In the genomic region with DNA sequence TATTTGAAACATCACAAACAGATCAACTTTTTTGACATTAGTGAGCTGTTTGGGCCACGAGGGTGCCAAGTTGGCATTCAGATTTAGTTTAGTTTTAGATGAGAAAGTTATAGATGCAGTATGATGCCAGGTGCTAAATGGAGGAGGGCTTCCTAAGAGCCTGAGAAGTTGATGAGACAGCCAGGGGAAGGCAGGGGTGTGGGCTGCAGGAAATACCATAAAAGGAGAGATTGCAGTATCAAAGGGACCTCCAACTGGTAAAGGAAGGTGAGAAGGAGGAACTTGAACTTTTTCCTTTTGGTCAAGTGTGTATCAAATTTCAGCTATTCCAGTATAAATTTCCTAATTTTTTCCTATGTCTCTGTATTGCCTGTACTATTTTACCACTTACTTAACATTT, we compare ENCODE assay signal across 10 cellular contexts. TPM values are rescaled to one million over a fixed set of nuclear protein-coding genes. Genes with fewer than 3 reads are reported as not detected.
DNase-seq lines count a peak whose midpoint lies in the region; ATAC-seq, FAIRE-seq and TF ChIP-seq lines count a peak whose summit lies in the region.
"Had no signal": no experiment of that assay in that cellular context is flagged by ENCODE, and none has a peak within 500 bp of the region (broad histone marks: within the 10 kb centered on the region; RNA-seq: fewer than 3 reads in every experiment).

No MANE protein-coding gene starts in this region.

- H3K27ac ChIP-seq in A549 (no peak overlapping the region), PC-9 (peak overlapping the region; percentile 50; the same call in 1 of the 2 replicates), transverse colon (no peak overlapping the region)

- TF ChIP-seq EP300 in A549 (IDR thresholded peaks at IDR 0.05) (no peak), transverse colon (IDR thresholded peaks at IDR 0.05; ENCODE audit: low read depth) (no peak)

- DNase-seq in A549 (ENCODE audit: low read depth in 1 of 2, low spot score in 1 of 2) (no peak), PC-9 (peak in 1 of 2 experiments; percentile 67), NCI-H2029 treated with DMSO at 0.1 percent for 48 hours (lab: John Stamatoyannopoulos, UW) (no peak), transverse colon (no peak), AG20443 (ENCODE audit: low spot score) (no peak)
- peak; percentile 21 for DNase-seq in central memory CD4-positive, alpha-beta T cell
- no peak for DNase-seq in activated effector memory CD4-positive, alpha-beta T cell treated with anti-CD3 and anti-CD28 coated beads, Interleukin-2, amount 50 U/mL, for 16 hours
- DNase-seq: DMS79, MG63 had no signal

- H3K79me2 ChIP-seq in PC-9 (ENCODE audit: low read depth): peaks cover 42% of the 10 kb centered on the region

- no peaks in the 10 kb centered on the region for H3K9me2 ChIP-seq in PC-9 (ENCODE audit: insufficient read depth)

- no peak for FAIRE-seq in A549 (lab: Jason Lieb, UNC)

- H3K4me2 ChIP-seq in A549: peak overlapping the region; percentile 74; the same call in 1 of the 3 replicates
- H3K4me2 ChIP-seq in PC-9: peak overlapping the region; percentile 82

- POLR2A ChIA-PET in A549 (lab: Yijun Ruan, JAX) (interaction anchor here (0.7 kb wide), 1 partner anchor 10 kb away, joined by 3 read pairs; no protein-coding TSS in a partner anchor), PC-9 (lab: Charles Lee; ENCODE audit: unreplicated experiment) (interaction anchor here (0.7 kb wide), 1 partner anchor 58 kb away, joined by 5 read pairs; no protein-coding TSS in a partner anchor)

- CTCF ChIA-PET in A549 (lab: Yijun Ruan, JAX): no interaction called here
- CTCF ChIA-PET in PC-9 (lab: Charles Lee): no interaction called here

- H3K27me3 ChIP-seq in PC-9 (ENCODE audit: insufficient read depth, low read depth) (no peaks in the 10 kb centered on the region), transverse colon (no peaks in the 10 kb centered on the region)

- H3K36me3 ChIP-seq in PC-9 (ENCODE audit: low read depth): no peaks in the 10 kb centered on the region
- no peaks in the 10 kb centered on the region for H3K36me3 ChIP-seq in transverse colon
- H3K36me3 ChIP-seq: MG63 had no signal

- H3K4me1 ChIP-seq in A549 (0 out of 3 replicates have a peak, but pooled peaks cover 6% of the 10 kb centered on the region), PC-9 (replicated peaks; ENCODE audit: insufficient read depth) (peaks cover 27% of the 10 kb centered on the region), transverse colon (peaks cover 0 to 28% (median 17%) of the 10 kb centered on the region in 4 donors)

- no peaks in the 10 kb centered on the region for H4K20me1 ChIP-seq in PC-9 (ENCODE audit: insufficient read depth)

- BruUV-seq in PC-9 (replicated peaks; lab: Mats Ljungman, UMichigan): no TSS peak

- peaks cover 23% of the 10 kb centered on the region; the same call in 1 of the 2 replicates for H3F3A ChIP-seq in PC-9 (ENCODE audit: insufficient read depth, low read depth)

- TF ChIP-seq POLR2A in A549 (IDR thresholded peaks at IDR 0.05; ENCODE audit: low read length): no peak
- TF ChIP-seq POLR2A in transverse colon (IDR thresholded peaks at IDR 0.05): no peak

- intact Hi-C loops in PC-9 (cut with micrococcal nuclease; ENCODE audit: unreplicated experiment) (loop anchor here (5.0 to 10.0 kb wide), 4 partner anchors 105 to 497 kb away; no protein-coding TSS in a partner anchor), transverse colon (cut with DNase I; ENCODE audit: low total_unique reads) (no loop called here)

- H3K4me3 ChIP-seq in A549 (no peak overlapping the region), GM08714 (ENCODE audit: low read length) (peak overlapping the region; percentile 45), PC-9 (peak overlapping the region; percentile 69; the same call in 1 of the 2 replicates), transverse colon (no peak overlapping the region)
- H3K4me3 ChIP-seq: MG63 had no signal

- ATAC-seq in A549: no peak

- WGBS in A549 (ENCODE audit: missing lambda C conversion rate): 67% methylated on average over 1 of the region's 1 CpG
- WGBS in transverse colon (ENCODE audit: low coverage in 1 of 2), 2 donors: 47 to 60% methylated on average over 1 of the region's 1 CpG

- H2AFZ ChIP-seq in PC-9: peak overlapping the region; percentile 90; the same call in 1 of the 2 replicates

- TF ChIP-seq CTCF in A549 (IDR thresholded peaks at IDR 0.05) (no peak), PC-9 (conservative IDR thresholded peaks at IDR 0.05) (no peak), transverse colon (IDR thresholded peaks at IDR 0.05) (no peak)

- TF ChIP-seq RAD21 in A549 (conservative IDR thresholded peaks at IDR 0.05 in 1 of 2, IDR thresholded peaks at IDR 0.05 in 1 of 2): no peak

- H3K9me3 ChIP-seq in A549 (no peaks in the 10 kb centered on the region), PC-9 (ENCODE audit: insufficient read depth, low read depth) (no peaks in the 10 kb centered on the region), transverse colon (no peaks in the 10 kb centered on the region)
- H3K9me3 ChIP-seq: MG63 had no signal

- in situ Hi-C loops in transverse colon (cut with MboI; ENCODE audit: low pct_ligation_motif_present in 1 of 4, low pct_unique_long_range_greater_than_20kb in 1 of 4, low sequenced_read_pairs in 3 of 4): no loop called here

TF ChIP-seq in A549, 52 proteins besides CTCF, POLR2A, EP300 and RAD21:
- TF ChIP-seq CHD4 (IDR thresholded peaks at IDR 0.05; ENCODE audit: borderline replicate concordance): no peak
- TF ChIP-seq KDM5A (IDR thresholded peaks at IDR 0.05): no peak
- TF ChIP-seq MAZ (IDR thresholded peaks at IDR 0.05; ENCODE audit: borderline replicate concordance, low read depth, low read length): no peak
- TF ChIP-seq PHF8 (IDR thresholded peaks at IDR 0.05; ENCODE audit: borderline replicate concordance, low read depth): no peak
- no peak for TF ChIP-seq ZFP36 (IDR thresholded peaks at IDR 0.05; ENCODE audit: borderline replicate concordance, partially characterized antibody)
- no peak for TF ChIP-seq HDAC2 (IDR thresholded peaks at IDR 0.05)
- TF ChIP-seq CBX2 (IDR thresholded peaks at IDR 0.05; ENCODE audit: borderline replicate concordance, low read depth): no peak
- no peak for TF ChIP-seq HOXA7 (CRISPR knock-in tag; IDR thresholded peaks at IDR 0.05)
- TF ChIP-seq CHD2 (IDR thresholded peaks at IDR 0.05; ENCODE audit: low read length, partially characterized antibody): no peak
- TF ChIP-seq, protein P1, sequence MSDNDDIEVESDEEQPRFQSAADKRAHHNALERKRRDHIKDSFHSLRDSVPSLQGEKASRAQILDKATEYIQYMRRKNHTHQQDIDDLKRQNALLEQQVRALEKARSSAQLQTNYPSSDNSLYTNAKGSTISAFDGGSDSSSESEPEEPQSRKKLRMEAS (IDR thresholded peaks at IDR 0.05): no peak
- TF ChIP-seq FOSL2 (IDR thresholded peaks at IDR 0.05): no peak
- TF ChIP-seq FOSL2 (CRISPR knock-in tag; IDR thresholded peaks at IDR 0.05): no peak

RNA-seq across cellular contexts. Expression of a gene that starts 2.0 kb away (rescaled TPM):
- polyA plus RNA-seq in A549 (2011; rRNA removed) (1.6 and 1.8 TPM in 2 replicates), A549 (2017; fragmentation: RNase III; extraction: RNeasy Plus Mini Kit Qiagen cat#74134 plus additional on column Dnase treatment) (1.7 to 2.5 TPM (median 1.8 TPM) in 3 replicates)
- 0.20 and 0.23 TPM in 2 replicates for polyA plus RNA-seq in A549 (2012; cell fraction: cytosol; rRNA removed)
- 0.22 and 0.30 TPM in 2 replicates for polyA plus RNA-seq in A549 (2012; cell fraction: nucleus; rRNA removed)
- polyA minus RNA-seq in A549 (2011; rRNA and poly(A)+ RNA removed): 1.1 and 2.2 TPM in 2 replicates
- total RNA-seq in PC-9 (2021) (28.8 and 30.7 TPM in 2 replicates), transverse colon (10 to 100 TPM; 32.9 to 52.0 (median 40.2) TPM)

Comparison
In these comparisons a context has a peak if more than half of its experiments do, and no peak if none do; other contexts are left out.
1. H3K4me3 ChIP-seq: peak in GM08714 (single experiment) and PC-9 (single experiment); none in A549 (single experiment) and transverse colon (0 of 4).